In the genomic region with DNA sequence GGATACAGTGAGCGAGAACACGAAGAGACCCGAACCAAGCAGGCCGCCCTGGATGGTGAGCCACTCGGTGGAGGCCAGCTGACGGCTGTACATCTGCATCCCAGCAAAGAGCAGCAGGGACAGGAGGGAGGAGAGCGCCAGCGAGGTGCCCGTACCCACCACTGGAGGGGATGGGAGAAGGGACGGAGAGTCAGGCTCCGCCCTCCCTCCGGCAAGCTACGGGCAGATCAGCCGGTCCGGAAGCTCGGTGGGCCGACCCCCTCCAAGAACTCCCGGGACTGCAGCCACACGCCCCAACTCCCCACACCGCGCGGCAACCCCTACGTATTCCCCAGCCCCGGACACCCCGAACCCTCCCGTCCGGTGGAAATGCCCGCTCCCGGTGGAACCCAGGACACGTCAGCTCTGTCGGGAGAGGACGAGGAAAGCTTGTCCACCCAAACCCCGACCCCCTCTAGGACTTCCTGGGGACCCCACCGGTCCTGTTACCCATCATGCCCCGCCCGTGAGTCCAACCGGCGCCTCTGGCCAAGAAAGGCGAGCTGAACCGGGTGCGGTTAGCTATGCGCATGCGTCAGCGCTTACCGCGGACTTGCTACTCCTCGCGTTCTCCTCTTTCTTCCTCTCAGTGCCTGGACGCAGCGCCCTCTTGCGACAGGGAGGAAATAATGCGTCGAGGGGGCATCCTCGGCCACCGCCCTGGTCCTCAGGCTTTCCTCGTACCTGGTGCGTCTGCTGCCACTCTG, we compare ENCODE assay signal across 8 cellular contexts. TPM values are rescaled to one million over a fixed set of nuclear protein-coding genes. Genes with fewer than 3 reads are reported as not detected.
A peak's percentile ranks its signal among the peaks of the same experiment; 100 is the strongest.
DNase-seq lines count a peak whose midpoint lies in the region; ATAC-seq lines count a peak whose summit lies in the region.

KRTCAP2 (minus strand) TSS at position 573 of the 746 bp plus-strand sequence; CDS start at position 493, 80 bp downstream.

- DNase-seq in AML-193 (lab: John Stamatoyannopoulos, UW) = peak; percentile 93
- peak; percentile 99 for DNase-seq in NCI-H460 (ENCODE audit: extremely low read depth, low read depth)
- DNase-seq in activated CD4-positive, CD25-positive, alpha-beta regulatory T cell treated with anti-CD3 and anti-CD28 coated beads, Interleukin-2, amount 50 U/mL, for 72 hours = peak; percentile 94
- DNase-seq in cerebellar nuclear complex (lab: John Stamatoyannopoulos, UW) = peak; percentile 47 to 84
- DNase-seq in kidney glomerular epithelial cell (lab: John Stamatoyannopoulos, UW) = peak; percentile 85
- DNase-seq in stimulated activated CD4-positive, alpha-beta T cell treated with anti-CD3 and anti-CD28 coated beads, Interleukin-1b, Interleukin-23, amount 100 ng/mL, for 1 hour (ENCODE audit: low read depth in 2 of 2) = peak; percentile 86 to 88

- peak; percentile 67 for ATAC-seq in GM19025 (IDR thresholded peaks at IDR 0.05; ENCODE audit: low read depth, unreplicated experiment)
- peak; percentile 77 for ATAC-seq in HG03354 (IDR thresholded peaks at IDR 0.05; ENCODE audit: poor library complexity, severe bottlenecking, unreplicated experiment)

RNA-seq across cellular contexts. Expression of gene KRTCAP2, which starts in this region (rescaled TPM):
- 454 and 476 TPM in 2 replicates for total RNA-seq in NCI-H460 (2014; rRNA removed; shearing (Covaris generic))
- polyA plus RNA-seq in NCI-H460 (2014; cell fraction: nucleus; rRNA removed) = 98.4 and 132 TPM in 2 replicates

Comparison
In these comparisons a context has a peak if more than half of its experiments do, and no peak if none do; other contexts are left out.
1. Peak in every context shown above with its lines: DNase-seq and ATAC-seq.